Comparison of ENCODE assay signal across 1 cellular context in the genomic region with DNA sequence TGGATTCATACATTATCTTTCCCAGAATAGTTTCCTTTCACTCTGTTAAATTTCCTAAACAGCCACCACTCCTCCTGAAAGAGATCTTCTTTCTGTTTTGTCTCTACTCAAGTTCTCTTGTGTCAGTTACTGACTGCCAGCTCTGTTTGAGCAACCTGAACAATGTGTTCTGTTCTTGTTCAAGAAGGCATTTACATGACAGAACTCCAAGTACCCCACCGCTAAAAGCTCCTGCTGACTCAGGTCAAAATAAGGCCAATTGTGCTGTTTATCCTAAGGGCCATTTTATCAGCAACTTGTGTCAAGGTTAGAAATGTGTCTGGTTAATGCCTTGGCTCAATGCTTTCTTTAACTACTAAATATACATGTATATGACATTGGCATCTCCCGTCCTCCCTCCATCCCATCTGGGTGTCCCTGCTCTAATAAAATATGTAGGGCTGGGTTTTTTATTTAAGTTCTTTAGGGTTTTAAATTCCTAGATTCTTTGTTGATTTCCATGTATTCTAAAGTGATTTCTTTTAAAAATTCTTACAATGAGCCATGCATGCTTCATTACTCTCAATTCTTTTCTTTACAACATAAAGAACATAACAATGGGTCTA.
TF ChIP-seq lines count a peak whose summit lies in the region.

No MANE protein-coding gene starts in this region.

TF ChIP-seq in WTC11, 78 proteins besides CTCF, POLR2A, EP300 and RAD21 (continued from another document):
- TF ChIP-seq, protein P1, sequence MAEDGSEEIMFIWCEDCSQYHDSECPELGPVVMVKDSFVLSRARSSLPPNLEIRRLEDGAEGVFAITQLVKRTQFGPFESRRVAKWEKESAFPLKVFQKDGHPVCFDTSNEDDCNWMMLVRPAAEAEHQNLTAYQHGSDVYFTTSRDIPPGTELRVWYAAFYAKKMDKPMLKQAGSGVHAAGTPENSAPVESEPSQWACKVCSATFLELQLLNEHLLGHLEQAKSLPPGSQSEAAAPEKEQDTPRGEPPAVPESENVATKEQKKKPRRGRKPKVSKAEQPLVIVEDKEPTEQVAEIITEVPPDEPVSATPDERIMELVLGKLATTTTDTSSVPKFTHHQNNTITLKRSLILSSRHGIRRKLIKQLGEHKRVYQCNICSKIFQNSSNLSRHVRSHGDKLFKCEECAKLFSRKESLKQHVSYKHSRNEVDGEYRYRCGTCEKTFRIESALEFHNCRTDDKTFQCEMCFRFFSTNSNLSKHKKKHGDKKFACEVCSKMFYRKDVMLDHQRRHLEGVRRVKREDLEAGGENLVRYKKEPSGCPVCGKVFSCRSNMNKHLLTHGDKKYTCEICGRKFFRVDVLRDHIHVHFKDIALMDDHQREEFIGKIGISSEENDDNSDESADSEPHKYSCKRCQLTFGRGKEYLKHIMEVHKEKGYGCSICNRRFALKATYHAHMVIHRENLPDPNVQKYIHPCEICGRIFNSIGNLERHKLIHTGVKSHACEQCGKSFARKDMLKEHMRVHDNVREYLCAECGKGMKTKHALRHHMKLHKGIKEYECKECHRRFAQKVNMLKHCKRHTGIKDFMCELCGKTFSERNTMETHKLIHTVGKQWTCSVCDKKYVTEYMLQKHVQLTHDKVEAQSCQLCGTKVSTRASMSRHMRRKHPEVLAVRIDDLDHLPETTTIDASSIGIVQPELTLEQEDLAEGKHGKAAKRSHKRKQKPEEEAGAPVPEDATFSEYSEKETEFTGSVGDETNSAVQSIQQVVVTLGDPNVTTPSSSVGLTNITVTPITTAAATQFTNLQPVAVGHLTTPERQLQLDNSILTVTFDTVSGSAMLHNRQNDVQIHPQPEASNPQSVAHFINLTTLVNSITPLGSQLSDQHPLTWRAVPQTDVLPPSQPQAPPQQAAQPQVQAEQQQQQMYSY (CRISPR knock-in tag; IDR thresholded peaks at IDR 0.05): no peak
- no peak for TF ChIP-seq FOXJ3 (CRISPR knock-in tag; IDR thresholded peaks at IDR 0.05; ENCODE audit: borderline replicate concordance)
- no peak for TF ChIP-seq SMAD3 (CRISPR knock-in tag; IDR thresholded peaks at IDR 0.05; ENCODE audit: borderline replicate concordance)
- TF ChIP-seq OVOL2 (CRISPR knock-in tag; IDR thresholded peaks at IDR 0.05; ENCODE audit: borderline replicate concordance): no peak
- no peak for TF ChIP-seq CREB1 (CRISPR knock-in tag; IDR thresholded peaks at IDR 0.05)
- TF ChIP-seq, protein P2, sequence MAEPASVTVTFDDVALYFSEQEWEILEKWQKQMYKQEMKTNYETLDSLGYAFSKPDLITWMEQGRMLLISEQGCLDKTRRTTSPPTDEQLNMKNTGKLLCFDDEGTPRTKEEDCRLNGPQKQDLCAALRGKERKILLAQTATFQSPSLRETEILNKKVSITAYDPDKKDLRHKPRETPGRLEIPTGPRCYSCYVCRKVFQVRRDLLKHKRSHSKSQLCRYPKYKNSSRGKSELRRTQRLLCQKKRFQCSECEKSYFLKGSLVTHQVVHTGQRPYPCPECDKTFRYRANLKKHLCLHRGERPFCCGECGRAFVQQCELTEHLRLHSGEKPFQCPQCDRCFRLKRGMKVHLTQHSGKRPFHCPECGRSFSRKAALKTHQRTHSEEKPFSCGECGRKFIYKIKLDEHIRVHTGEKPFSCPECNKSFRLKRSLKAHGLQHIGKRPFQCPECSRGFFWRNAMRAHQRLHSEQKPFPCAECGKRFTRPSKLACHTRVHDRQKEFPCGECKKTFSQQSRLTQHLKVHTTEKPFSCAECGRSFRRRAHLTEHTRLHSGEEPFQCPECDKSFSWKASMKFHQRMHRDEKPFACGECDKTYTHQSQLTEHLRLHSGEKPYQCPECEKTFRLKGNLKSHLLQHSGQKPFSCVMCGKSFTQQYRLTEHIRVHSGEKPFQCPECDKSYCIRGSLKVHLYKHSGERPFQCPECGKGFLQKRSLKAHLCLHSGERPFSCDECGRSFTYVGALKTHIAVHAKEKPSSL (CRISPR knock-in tag; conservative IDR thresholded peaks at IDR 0.05): no peak
